Comparison of ENCODE assay signal across 9 cellular contexts in genomic region chr2:202965810-202966454, GRCh38. TPM values are rescaled to one million over a fixed set of nuclear protein-coding genes. Genes with fewer than 3 reads are reported as not detected.
DNase-seq lines count a peak whose midpoint lies in the region; ATAC-seq and TF ChIP-seq lines count a peak whose summit lies in the region.
"Had no signal": no experiment of that assay in that cellular context is flagged by ENCODE, and none has a peak within 500 bp of the region (broad histone marks: within the 10 kb centered on the region; RNA-seq: fewer than 3 reads in every experiment).

No MANE protein-coding gene starts in this region.

- H3K36me3 Mint-ChIP-seq in activated T-helper 1 cell treated with anti-CD3 and anti-CD28 coated beads, Interleukin-12 subunit alpha, Interleukin-12 subunit beta, Interleukin-2, Interleukin-4 antibody, amounts not matched to agents 30 ng/mL and 10 ng/mL and 1 ng/mL, durations not matched to agents 14 hours and 24 hours and 36 hours (ENCODE audit: low read depth): no peaks in the 10 kb centered on the region

- no peaks in the 10 kb centered on the region for H3K9me3 Mint-ChIP-seq in activated T-helper 1 cell treated with anti-CD3 and anti-CD28 coated beads, Interleukin-12 subunit alpha, Interleukin-12 subunit beta, Interleukin-2, Interleukin-4 antibody, amounts not matched to agents 30 ng/mL and 10 ng/mL and 1 ng/mL, durations not matched to agents 14 hours and 24 hours and 36 hours
- H3K9me3 Mint-ChIP-seq: central memory CD8-positive, alpha-beta T cell had no signal

- ATAC-seq in GM18873 (IDR thresholded peaks at IDR 0.05; ENCODE audit: low FRiP score, unreplicated experiment): peak; percentile 61
- ATAC-seq in HG03460 (IDR thresholded peaks at IDR 0.05; ENCODE audit: unreplicated experiment): peak; percentile 70
- ATAC-seq in heart left ventricle: no peak
- ATAC-seq in HG02970 (IDR thresholded peaks at IDR 0.05; ENCODE audit: low FRiP score, unreplicated experiment): no peak
- no peak for ATAC-seq in GM18867 (IDR thresholded peaks at IDR 0.05; ENCODE audit: unreplicated experiment)

- WGBS in heart left ventricle, 4 donors: 40 to 54% (median 48%) methylated on average over 5 of the region's 5 CpGs

- peak overlapping the region in 1 of 12 donors; percentile 11 for H3K27ac ChIP-seq in heart left ventricle

- no peak overlapping the region for H3K4me3 Mint-ChIP-seq in activated T-helper 1 cell treated with anti-CD3 and anti-CD28 coated beads, Interleukin-12 subunit alpha, Interleukin-12 subunit beta, Interleukin-2, Interleukin-4 antibody, amounts not matched to agents 30 ng/mL and 10 ng/mL and 1 ng/mL, durations not matched to agents 14 hours and 24 hours and 36 hours
- H3K4me3 Mint-ChIP-seq: central memory CD8-positive, alpha-beta T cell had no signal

- H3K27me3 ChIP-seq in heart left ventricle: no peaks in the 10 kb centered on the region

- H3K9me3 ChIP-seq in heart left ventricle: no peaks in the 10 kb centered on the region

- H3K4me3 ChIP-seq in AG09309 (ENCODE audit: control insufficient read depth, low read depth, low read length) (no peak overlapping the region), heart left ventricle (no peak overlapping the region)

- H3K4me1 ChIP-seq in heart left ventricle: peaks cover 0 to 4% (median 0%) of the 10 kb centered on the region in 12 donors

- peak; percentile 1 for DNase-seq in AG09309 (ENCODE audit: low read depth)
- peak; percentile 26 for DNase-seq in activated T-helper 1 cell treated with anti-CD3 and anti-CD28 coated beads, Interleukin-12 subunit alpha, Interleukin-12 subunit beta, Interleukin-2, Interleukin-4 antibody, amounts not matched to agents 30 ng/mL and 10 ng/mL and 1 ng/mL, durations not matched to agents 14 hours and 24 hours and 36 hours (ENCODE audit: low spot score)
- peak; percentile 40 to 65 for DNase-seq in lung microvascular endothelial cell (ENCODE audit: low read depth in 2 of 2)
- DNase-seq in heart left ventricle: no peak

- H3K36me3 ChIP-seq in heart left ventricle: peaks cover 0 to 51% (median 3%) of the 10 kb centered on the region in 9 donors

- H3K27me3 Mint-ChIP-seq in activated T-helper 1 cell treated with anti-CD3 and anti-CD28 coated beads, Interleukin-12 subunit alpha, Interleukin-12 subunit beta, Interleukin-2, Interleukin-4 antibody, amounts not matched to agents 30 ng/mL and 10 ng/mL and 1 ng/mL, durations not matched to agents 14 hours and 24 hours and 36 hours (ENCODE audit: insufficient read depth): no peaks in the 10 kb centered on the region
- H3K27me3 Mint-ChIP-seq: central memory CD8-positive, alpha-beta T cell had no signal

- peaks cover 12% of the 10 kb centered on the region for H3K4me1 Mint-ChIP-seq in activated T-helper 1 cell treated with anti-CD3 and anti-CD28 coated beads, Interleukin-12 subunit alpha, Interleukin-12 subunit beta, Interleukin-2, Interleukin-4 antibody, amounts not matched to agents 30 ng/mL and 10 ng/mL and 1 ng/mL, durations not matched to agents 14 hours and 24 hours and 36 hours (ENCODE audit: low read depth)
- H3K4me1 Mint-ChIP-seq: central memory CD8-positive, alpha-beta T cell had no signal

- intact Hi-C loops in activated T-helper 1 cell treated with anti-CD3 and anti-CD28 coated beads, Interleukin-12 subunit alpha, Interleukin-12 subunit beta, Interleukin-2, Interleukin-4 antibody, amounts not matched to agents 30 ng/mL and 10 ng/mL and 1 ng/mL, durations not matched to agents 14 hours and 24 hours and 36 hours (cut with micrococcal nuclease): no loop called here
- intact Hi-C loops in heart left ventricle (cut with DNase I): no loop called here

- H3K27ac Mint-ChIP-seq in activated T-helper 1 cell treated with anti-CD3 and anti-CD28 coated beads, Interleukin-12 subunit alpha, Interleukin-12 subunit beta, Interleukin-2, Interleukin-4 antibody, amounts not matched to agents 30 ng/mL and 10 ng/mL and 1 ng/mL, durations not matched to agents 14 hours and 24 hours and 36 hours: no peak overlapping the region

- no peak for TF ChIP-seq POLR2A in heart left ventricle (IDR thresholded peaks at IDR 0.05)

- TF ChIP-seq CTCF in AG09309 (IDR thresholded peaks at IDR 0.05; ENCODE audit: control insufficient read depth, insufficient read depth, low read depth, low read length, missing control alignments): no peak
- no peak for TF ChIP-seq CTCF in heart left ventricle (IDR thresholded peaks at IDR 0.05)

RNA-seq across cellular contexts. Expression of gene NBEAL1, which starts 48.7 kb away (rescaled TPM):
- 9.2 and 10.7 TPM in 2 replicates for total RNA-seq in activated T-helper 1 cell treated with anti-CD3 and anti-CD28 coated beads, Interleukin-12 subunit alpha, Interleukin-12 subunit beta, Interleukin-2, Interleukin-4 antibody, amounts not matched to agents 30 ng/mL and 10 ng/mL and 1 ng/mL, durations not matched to agents 14 hours and 24 hours and 36 hours
- total RNA-seq in lung microvascular endothelial cell: 15.0 and 28.8 TPM in 2 replicates
- 10 to 100 TPM; 14.7 to 26.9 (median 18.9) TPM for total RNA-seq in heart left ventricle
- polyA plus RNA-seq in heart left ventricle: 1 to 10 TPM; 3.1 to 3.5 TPM

RNA-seq across cellular contexts. Expression of gene CARF, which starts 53.9 kb away (rescaled TPM):
- 3.6 and 4.3 TPM in 2 replicates for total RNA-seq in activated T-helper 1 cell treated with anti-CD3 and anti-CD28 coated beads, Interleukin-12 subunit alpha, Interleukin-12 subunit beta, Interleukin-2, Interleukin-4 antibody, amounts not matched to agents 30 ng/mL and 10 ng/mL and 1 ng/mL, durations not matched to agents 14 hours and 24 hours and 36 hours
- total RNA-seq in lung microvascular endothelial cell (2.2 and 3.8 TPM in 2 replicates), heart left ventricle (10 to 100 TPM in 2 of 9 donors, 1 to 10 TPM in 7; 2.2 to 12.2 (median 7.4) TPM)
- polyA plus RNA-seq in heart left ventricle: 1 to 10 TPM in 1 of 2 donors, under 1 TPM in 1; 0.79 to 2.3 TPM

RNA-seq across cellular contexts. Expression of gene WDR12, which starts 54.5 kb away (rescaled TPM):
- 149 and 165 TPM in 2 replicates for total RNA-seq in activated T-helper 1 cell treated with anti-CD3 and anti-CD28 coated beads, Interleukin-12 subunit alpha, Interleukin-12 subunit beta, Interleukin-2, Interleukin-4 antibody, amounts not matched to agents 30 ng/mL and 10 ng/mL and 1 ng/mL, durations not matched to agents 14 hours and 24 hours and 36 hours
- total RNA-seq in lung microvascular endothelial cell (14.4 and 18.5 TPM in 2 replicates), heart left ventricle (10 to 100 TPM; 12.9 to 56.3 (median 42.3) TPM)
- 10 to 100 TPM; 17.3 to 23.2 TPM for polyA plus RNA-seq in heart left ventricle

Comparison
In these comparisons a context has a peak if more than half of its experiments do, and no peak if none do; other contexts are left out.
1. DNase-seq: peak in AG09309 (single experiment), activated T-helper 1 cell treated with anti-CD3 and anti-CD28 coated beads, Interleukin-12 subunit alpha, Interleukin-12 subunit beta, Interleukin-2, Interleukin-4 antibody, amounts not matched to agents 30 ng/mL and 10 ng/mL and 1 ng/mL, durations not matched to agents 14 hours and 24 hours and 36 hours (single experiment) and lung microvascular endothelial cell (2 of 2); none in heart left ventricle (0 of 5).
2. ATAC-seq: peak in GM18873 (single experiment) and HG03460 (single experiment); none in heart left ventricle (0 of 4), HG02970 (single experiment) and GM18867 (single experiment).